8 cellular contexts compared by ENCODE assay signal in genomic region chr1:165597883-165598675, GRCh38. TPM values are rescaled to one million over a fixed set of nuclear protein-coding genes. Genes with fewer than 3 reads are reported as not detected.
DNase-seq lines count a peak whose midpoint lies in the region; TF ChIP-seq lines count a peak whose summit lies in the region.

No MANE protein-coding gene starts in this region.

- peak overlapping the region; percentile 91 for H3K4me3 Mint-ChIP-seq in neural progenitor cell

- peaks cover 32% of the 10 kb centered on the region for H3K4me1 Mint-ChIP-seq in neural progenitor cell

- peak overlapping the region; percentile 85 for H3K4me2 ChIP-seq in neural progenitor cell

- H3K79me2 ChIP-seq in neural progenitor cell (ENCODE audit: low read depth): no peaks in the 10 kb centered on the region

- TF ChIP-seq CTCF in neural progenitor cell (IDR thresholded peaks at IDR 0.05): no peak

- H3K9ac ChIP-seq in ES-I3 (ENCODE audit: low read depth, low read length): peak overlapping the region; percentile 84
- H3K9ac ChIP-seq in neural progenitor cell: peak overlapping the region; percentile 14
- H3K9ac ChIP-seq in stomach smooth muscle (ENCODE audit: low read length in 2 of 2): peak overlapping the region; percentile 71 to 72

- H3K27me3 ChIP-seq in HAP-1 (ENCODE audit: low read depth): peaks cover 29% of the 10 kb centered on the region
- peaks cover 20% of the 10 kb centered on the region for H3K27me3 ChIP-seq in MG63
- H3K27me3 ChIP-seq in neural progenitor cell: peaks cover 18% of the 10 kb centered on the region
- peaks cover 4 to 7% of the 10 kb centered on the region in 2 donors for H3K27me3 ChIP-seq in stomach smooth muscle (ENCODE audit: control insufficient read depth in 1 of 2, insufficient read depth in 2 of 2, low read length in 2 of 2)

- H3K27ac Mint-ChIP-seq in neural progenitor cell: peak overlapping the region; percentile 38

- peaks cover 3% of the 10 kb centered on the region for H3K27me3 Mint-ChIP-seq in neural progenitor cell (ENCODE audit: insufficient read depth, low read depth)

- H3K36me3 Mint-ChIP-seq in neural progenitor cell: no peaks in the 10 kb centered on the region

- H3F3A ChIP-seq in neural progenitor cell (ENCODE audit: low read depth): peaks cover 15% of the 10 kb centered on the region

- H2AFZ ChIP-seq in neural progenitor cell (replicated peaks): peak overlapping the region; percentile 87

- peak overlapping the region; percentile 36 for H3K4me3 ChIP-seq in HAP-1
- peak overlapping the region; percentile 57 for H3K4me3 ChIP-seq in MG63
- peak overlapping the region; percentile 61 for H3K4me3 ChIP-seq in neural progenitor cell
- peak overlapping the region; percentile 84 to 86 for H3K4me3 ChIP-seq in stomach smooth muscle (ENCODE audit: low read length in 2 of 2)

- H4K20me1 ChIP-seq in neural progenitor cell (ENCODE audit: low read depth): no peaks in the 10 kb centered on the region

- in situ Hi-C loops in HAP-1 (cut with MboI; ENCODE audit: low sequenced_read_pairs): loop anchor here (10.0 kb wide), 1 partner anchor 463 kb away; no protein-coding TSS in a partner anchor

- H3K36me3 ChIP-seq in ES-I3 (ENCODE audit: insufficient read depth, low read length) (no peaks in the 10 kb centered on the region), HAP-1 (replicated peaks) (no peaks in the 10 kb centered on the region), MG63 (no peaks in the 10 kb centered on the region), neural progenitor cell (no peaks in the 10 kb centered on the region), stomach smooth muscle (ENCODE audit: control insufficient read depth in 2 of 2, insufficient read depth in 2 of 2, low read length in 2 of 2) (no peaks in the 10 kb centered on the region)

- H3K9me3 Mint-ChIP-seq in neural progenitor cell: no peaks in the 10 kb centered on the region

- H3K4me1 ChIP-seq in ES-I3 (ENCODE audit: insufficient read depth, low read length) (no peaks in the 10 kb centered on the region), HAP-1 (peaks cover 6% of the 10 kb centered on the region), neural progenitor cell (peaks cover 7% of the 10 kb centered on the region), stomach smooth muscle (ENCODE audit: control insufficient read depth, insufficient read depth, low read length) (peaks cover 4% of the 10 kb centered on the region)

- H3K27ac ChIP-seq in neural progenitor cell: no peak overlapping the region
- H3K27ac ChIP-seq in stomach smooth muscle (ENCODE audit: low read length): peak overlapping the region; percentile 37

- H3K9me3 ChIP-seq in ES-I3 (ENCODE audit: control insufficient read depth, insufficient read depth, low read length): no peaks in the 10 kb centered on the region
- H3K9me3 ChIP-seq in HAP-1: no peaks in the 10 kb centered on the region
- no peaks in the 10 kb centered on the region for H3K9me3 ChIP-seq in MG63
- no peaks in the 10 kb centered on the region for H3K9me3 ChIP-seq in neural progenitor cell (ENCODE audit: low read depth)
- no peaks in the 10 kb centered on the region for H3K9me3 ChIP-seq in stomach smooth muscle (ENCODE audit: control insufficient read depth in 2 of 2, low read length in 2 of 2)

- DNase-seq in HAP-1 (ENCODE audit: low spot score in 2 of 2) (peak; percentile 90 to 97), MG63 (peak; percentile 99), SHP77 treated with DMSO at 0.1 percent for 48 hours (lab: John Stamatoyannopoulos, UW) (peak; percentile 95), foreskin melanocyte (peak; percentile 96), neural progenitor cell (ENCODE audit: low spot score) (peak; percentile 97)
- peak; percentile 52 to 69 (median 66) for DNase-seq in activated naive CD4-positive, alpha-beta T cell (lab: John Stamatoyannopoulos, UW)

RNA-seq across cellular contexts. Expression of gene MGST3, which starts 33.0 kb away (rescaled TPM):
- 148 and 168 TPM in 2 replicates for total RNA-seq in MG63 (2014; rRNA removed; shearing (Covaris generic); ENCODE audit: low replicate concordance)
- total RNA-seq in neural progenitor cell (ENCODE audit: low replicate concordance): 69.7 and 94.7 TPM in 2 replicates

RNA-seq across cellular contexts. Expression of gene LRRC52, which starts 54.3 kb away (rescaled TPM):
- not detected in 2 replicates for total RNA-seq in MG63 (2014; rRNA removed; shearing (Covaris generic); ENCODE audit: low replicate concordance)
- total RNA-seq in neural progenitor cell (ENCODE audit: low replicate concordance): not detected in 2 replicates

Comparison
In these comparisons a context has a peak if more than half of its experiments do, and no peak if none do; other contexts are left out.
1. H3K9ac ChIP-seq: peak in every context shown above with its lines; median percentile 84 in ES-I3; 72 in stomach smooth muscle; 14 in neural progenitor cell.